Comparison of ENCODE assay signal across 8 cellular contexts in the genomic region with DNA sequence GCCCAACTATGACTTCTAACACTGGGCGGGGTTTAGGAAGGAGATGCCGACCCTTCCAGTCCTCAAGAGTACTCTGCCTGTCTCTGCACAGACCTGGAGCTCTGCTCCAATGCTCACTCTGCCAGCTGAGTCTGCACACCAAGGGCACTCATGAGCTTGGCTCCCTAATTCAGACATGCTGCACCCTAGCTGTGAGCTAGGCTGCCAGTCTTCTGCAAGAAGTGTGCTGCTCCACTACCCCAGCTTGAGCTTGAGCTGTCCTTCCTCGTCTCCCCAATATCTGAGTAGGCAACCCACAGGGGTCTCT. TPM values are rescaled to one million over a fixed set of nuclear protein-coding genes. Genes with fewer than 3 reads are reported as not detected.
DNase-seq lines count a peak whose midpoint lies in the region; ATAC-seq and TF ChIP-seq lines count a peak whose summit lies in the region.

No MANE protein-coding gene starts in this region.

- H3K36me3 ChIP-seq in upper lobe of right lung: no peaks in the 10 kb centered on the region

- peaks cover 5% of the 10 kb centered on the region for H3K36me3 Mint-ChIP-seq in activated B cell treated with CpG ODN at 0.5 μM for 24 hours (ENCODE audit: low read depth)

- H3K27ac ChIP-seq in right cardiac atrium (ENCODE audit: low read length) (peak overlapping the region; percentile 57), upper lobe of right lung (peak overlapping the region; percentile 68)

- peak; percentile 46 for ATAC-seq in activated B cell treated with CpG ODN at 0.5 μM for 24 hours (ENCODE audit: low read depth)
- ATAC-seq in right cardiac atrium: peak; percentile 67 to 79
- peak; percentile 79 for ATAC-seq in upper lobe of right lung
- ATAC-seq in HG02623 (IDR thresholded peaks at IDR 0.05; ENCODE audit: unreplicated experiment): no peak
- ATAC-seq in GM19467 (IDR thresholded peaks at IDR 0.05; ENCODE audit: unreplicated experiment): no peak

- H3K9me3 ChIP-seq in right cardiac atrium (ENCODE audit: control insufficient read depth, low read length): no peaks in the 10 kb centered on the region
- H3K9me3 ChIP-seq in upper lobe of right lung: no peaks in the 10 kb centered on the region

- WGBS in right cardiac atrium: 40% methylated on average over 3 of the region's 3 CpGs

- intact Hi-C loops in activated B cell treated with CpG ODN at 0.5 μM for 24 hours (cut with micrococcal nuclease): loop anchor here (1.0 kb wide), 2 partner anchors 8 to 14 kb away; no protein-coding TSS in a partner anchor
- intact Hi-C loops in right cardiac atrium (cut with DNase I): no loop called here
- intact Hi-C loops in upper lobe of right lung (cut with DNase I): no loop called here

- peaks cover 3% of the 10 kb centered on the region for H3K9me3 Mint-ChIP-seq in activated B cell treated with CpG ODN at 0.5 μM for 24 hours

- TF ChIP-seq CTCF in activated B cell treated with CpG ODN at 0.5 μM for 24 hours (IDR thresholded peaks at IDR 0.05) (no peak), upper lobe of right lung (IDR thresholded peaks at IDR 0.05) (no peak)

- H3K4me3 Mint-ChIP-seq in activated B cell treated with CpG ODN at 0.5 μM for 24 hours: peak overlapping the region; percentile 62

- peaks cover 5% of the 10 kb centered on the region for H3K4me1 Mint-ChIP-seq in activated B cell treated with CpG ODN at 0.5 μM for 24 hours

- POLR2A ChIA-PET in activated B cell treated with CpG ODN at 0.5 μM for 24 hours (lab: Charles Lee): interaction anchor here (1.4 kb wide), 1 partner anchor 13 kb away, joined by 9 read pairs; a partner anchor contains a TSS

- H3K27me3 ChIP-seq in right cardiac atrium (ENCODE audit: control insufficient read depth, insufficient read depth) (no peaks in the 10 kb centered on the region), upper lobe of right lung (no peaks in the 10 kb centered on the region)

- H3K4me3 ChIP-seq in right cardiac atrium (ENCODE audit: low read length): no peak overlapping the region
- no peak overlapping the region for H3K4me3 ChIP-seq in upper lobe of right lung

- H3K27ac Mint-ChIP-seq in activated B cell treated with CpG ODN at 0.5 μM for 24 hours: peak overlapping the region; percentile 87

- CTCF ChIA-PET in activated B cell treated with CpG ODN at 0.5 μM for 24 hours (lab: Charles Lee): no interaction called here

- DNase-seq in stimulated activated CD4-positive, alpha-beta T cell treated with anti-CD3 and anti-CD28 coated beads, Interleukin-1b, Interleukin-23, amount 100 ng/mL, for 48 hours: peak; percentile 30
- DNase-seq in stimulated activated CD4-positive, alpha-beta T cell treated with anti-CD3 and anti-CD28 coated beads, Interleukin-4, amount 100 ng/mL, for 1 hour: no peak
- DNase-seq in activated B cell treated with CpG ODN at 0.5 μM for 24 hours (no peak), right cardiac atrium (peak in 1 of 3 donors; percentile 48), upper lobe of right lung (no peak), NCI-H146 (lab: John Stamatoyannopoulos, UW) (no peak)

- no peaks in the 10 kb centered on the region for H3K27me3 Mint-ChIP-seq in activated B cell treated with CpG ODN at 0.5 μM for 24 hours

- peaks cover 16% of the 10 kb centered on the region for H3K4me1 ChIP-seq in right cardiac atrium (ENCODE audit: control insufficient read depth, insufficient read depth, low read length)
- H3K4me1 ChIP-seq in upper lobe of right lung: peaks cover 55% of the 10 kb centered on the region

RNA-seq across cellular contexts. Expression of a gene that starts 13.2 kb away (rescaled TPM):
- 50.4 and 52.9 TPM in 2 replicates for total RNA-seq in activated B cell treated with CpG ODN at 0.5 μM for 24 hours
- total RNA-seq in right cardiac atrium: 10 to 100 TPM; 25.9 to 29.7 (median 29.6) TPM
- 9.8 TPM for polyA plus RNA-seq in right cardiac atrium
- total RNA-seq in upper lobe of right lung: 64.4 TPM

Comparison
In these comparisons a context has a peak if more than half of its experiments do, and no peak if none do; other contexts are left out.
1. ATAC-seq: peak in activated B cell treated with CpG ODN at 0.5 μM for 24 hours (single experiment), right cardiac atrium (2 of 2) and upper lobe of right lung (single experiment); none in HG02623 (single experiment) and GM19467 (single experiment).